8 cellular contexts compared by ENCODE assay signal in genomic region chr6:138428943-138429616, GRCh38. TPM values are rescaled to one million over a fixed set of nuclear protein-coding genes. Genes with fewer than 3 reads are reported as not detected.
DNase-seq lines count a peak whose midpoint lies in the region; TF ChIP-seq lines count a peak whose summit lies in the region.
"Had no signal": no experiment of that assay in that cellular context is flagged by ENCODE, and none has a peak within 500 bp of the region (broad histone marks: within the 10 kb centered on the region; RNA-seq: fewer than 3 reads in every experiment).

No MANE protein-coding gene starts in this region.

- H2AFZ ChIP-seq in MM.1S (ENCODE audit: low read length) (no peak overlapping the region), SU-DHL-6 (ENCODE audit: low read depth, low read length, severe bottlenecking) (no peak overlapping the region), osteoblast (ENCODE audit: low read length) (peak overlapping the region; percentile 66)

- H3K4me3 ChIP-seq in GM12864 (ENCODE audit: low read depth, low read length) (no peak overlapping the region), MM.1S (ENCODE audit: low read length) (no peak overlapping the region), SU-DHL-6 (ENCODE audit: insufficient read depth, low read length, poor library complexity, severe bottlenecking) (no peak overlapping the region), osteoblast (ENCODE audit: insufficient read depth, low read length) (peak overlapping the region; percentile 6)

- H4K20me1 ChIP-seq in MM.1S (ENCODE audit: insufficient read depth, low read length) = no peaks in the 10 kb centered on the region
- H4K20me1 ChIP-seq in SU-DHL-6 (ENCODE audit: low read depth, low read length) = no peaks in the 10 kb centered on the region
- H4K20me1 ChIP-seq in osteoblast (ENCODE audit: insufficient read depth, low read length) = no peaks in the 10 kb centered on the region

- no peak for DNase-seq in GM12864 (ENCODE audit: low read depth)
- peak; percentile 57 for DNase-seq in MM.1S
- DNase-seq in fibroblast of the conjunctiva (ENCODE audit: low read depth) = peak; percentile 58
- peak; percentile 74 for DNase-seq in osteoblast (ENCODE audit: insufficient read length, low spot score, missing footprints)
- DNase-seq in islet precursor cell = no peak
- no peak for DNase-seq in NCI-H187 (lab: John Stamatoyannopoulos, UW)

- H3K9ac ChIP-seq in MM.1S (ENCODE audit: low read length) (no peak overlapping the region), SU-DHL-6 (ENCODE audit: low read length) (no peak overlapping the region)

- no peak overlapping the region for H3K27ac ChIP-seq in MM.1S (ENCODE audit: low read length)
- no peak overlapping the region for H3K27ac ChIP-seq in SU-DHL-6 (ENCODE audit: low read depth, low read length)
- H3K27ac ChIP-seq in osteoblast (ENCODE audit: low read depth, low read length) = no peak overlapping the region

- TF ChIP-seq CTCF in GM12864 (IDR thresholded peaks at IDR 0.05; ENCODE audit: low read depth, low read length, missing control alignments) (peak; percentile 46), MM.1S (IDR thresholded peaks at IDR 0.05; ENCODE audit: low read length) (peak; percentile 62), SU-DHL-6 (IDR thresholded peaks at IDR 0.05; ENCODE audit: insufficient read depth, low read length, poor library complexity, severe bottlenecking) (peak; percentile 44), osteoblast (IDR thresholded peaks at IDR 0.05; ENCODE audit: extremely low read depth, low read depth, low read length) (peak; percentile 77)

- H3K79me2 ChIP-seq in MM.1S (ENCODE audit: low read length) (no peaks in the 10 kb centered on the region), SU-DHL-6 (ENCODE audit: insufficient read depth, low read length) (no peaks in the 10 kb centered on the region), osteoblast (ENCODE audit: insufficient read depth, low read length) (no peaks in the 10 kb centered on the region)

- H3K4me1 ChIP-seq in MM.1S (ENCODE audit: low read length) = no peaks in the 10 kb centered on the region
- H3K4me1 ChIP-seq in osteoblast (ENCODE audit: insufficient read depth, low read length) = peaks cover 9% of the 10 kb centered on the region

- H3K9me3 ChIP-seq in MM.1S (replicated peaks; ENCODE audit: insufficient read depth, low read length) = no peaks in the 10 kb centered on the region
- H3K9me3 ChIP-seq in SU-DHL-6 (ENCODE audit: insufficient read depth, low read length) = no peaks in the 10 kb centered on the region
- no peaks in the 10 kb centered on the region for H3K9me3 ChIP-seq in osteoblast (ENCODE audit: low read depth, low read length)

- H3K4me2 ChIP-seq in MM.1S (ENCODE audit: low read depth, low read length) (no peak overlapping the region), SU-DHL-6 (ENCODE audit: low read depth, low read length, poor library complexity, severe bottlenecking) (no peak overlapping the region), osteoblast (ENCODE audit: insufficient read depth, low read length) (peak overlapping the region; percentile 68)

- H3F3A ChIP-seq in MM.1S (ENCODE audit: insufficient read depth, low read length) (no peaks in the 10 kb centered on the region), SU-DHL-6 (ENCODE audit: insufficient read depth) (no peaks in the 10 kb centered on the region)

- no peaks in the 10 kb centered on the region for H3K36me3 ChIP-seq in MM.1S (replicated peaks; ENCODE audit: insufficient read depth, low read length)
- no peaks in the 10 kb centered on the region for H3K36me3 ChIP-seq in SU-DHL-6 (ENCODE audit: low read length)
- H3K36me3 ChIP-seq in osteoblast (ENCODE audit: insufficient read depth, low read length) = no peaks in the 10 kb centered on the region

- no peaks in the 10 kb centered on the region for H3K9me2 ChIP-seq in MM.1S (replicated peaks; ENCODE audit: insufficient read depth, low read length)
- no peaks in the 10 kb centered on the region for H3K9me2 ChIP-seq in SU-DHL-6 (replicated peaks; ENCODE audit: insufficient read depth, low read length)

- H3K27me3 ChIP-seq in MM.1S (replicated peaks; ENCODE audit: insufficient read depth, low read length) (no peaks in the 10 kb centered on the region), SU-DHL-6 (ENCODE audit: low read length) (no peaks in the 10 kb centered on the region), osteoblast (ENCODE audit: insufficient read depth, low read length) (no peaks in the 10 kb centered on the region)

RNA-seq across cellular contexts. Expression of gene HEBP2, which starts 25.1 kb away (rescaled TPM):
- 35.1 and 35.8 TPM in 2 replicates for total RNA-seq in osteoblast

RNA-seq across cellular contexts. Expression of gene SMIM28, which starts 51.4 kb away (rescaled TPM):
- total RNA-seq in osteoblast = not detected in 2 replicates
- total RNA-seq: activated CD8-positive, alpha-beta memory T cell treated with anti-CD3 and anti-CD28 coated beads for 36 hours had no signal

Comparison
In these comparisons a context has a peak if more than half of its experiments do, and no peak if none do; other contexts are left out.
1. DNase-seq: peak in MM.1S (single experiment), fibroblast of the conjunctiva (single experiment) and osteoblast (single experiment); none in GM12864 (single experiment), islet precursor cell (single experiment) and NCI-H187 (0 of 2).
2. Peak in every context shown above with its lines, with median percentiles within 50 percentile points of each other: CTCF ChIP-seq.